Comparison of ENCODE assay signal across 1 cellular context in genomic region chr21:33479679-33480480, GRCh38.
TF ChIP-seq lines count a peak whose summit lies in the region.

TSS of gene TMEM50B (minus strand) at chr21:33479974. CDS start at chr21:33468885, 11,089 bp downstream.

TF ChIP-seq in HepG2, 621 proteins besides CTCF, POLR2A, EP300 and RAD21 (continued from another document and continues in another):
- TF ChIP-seq, protein P1, sequence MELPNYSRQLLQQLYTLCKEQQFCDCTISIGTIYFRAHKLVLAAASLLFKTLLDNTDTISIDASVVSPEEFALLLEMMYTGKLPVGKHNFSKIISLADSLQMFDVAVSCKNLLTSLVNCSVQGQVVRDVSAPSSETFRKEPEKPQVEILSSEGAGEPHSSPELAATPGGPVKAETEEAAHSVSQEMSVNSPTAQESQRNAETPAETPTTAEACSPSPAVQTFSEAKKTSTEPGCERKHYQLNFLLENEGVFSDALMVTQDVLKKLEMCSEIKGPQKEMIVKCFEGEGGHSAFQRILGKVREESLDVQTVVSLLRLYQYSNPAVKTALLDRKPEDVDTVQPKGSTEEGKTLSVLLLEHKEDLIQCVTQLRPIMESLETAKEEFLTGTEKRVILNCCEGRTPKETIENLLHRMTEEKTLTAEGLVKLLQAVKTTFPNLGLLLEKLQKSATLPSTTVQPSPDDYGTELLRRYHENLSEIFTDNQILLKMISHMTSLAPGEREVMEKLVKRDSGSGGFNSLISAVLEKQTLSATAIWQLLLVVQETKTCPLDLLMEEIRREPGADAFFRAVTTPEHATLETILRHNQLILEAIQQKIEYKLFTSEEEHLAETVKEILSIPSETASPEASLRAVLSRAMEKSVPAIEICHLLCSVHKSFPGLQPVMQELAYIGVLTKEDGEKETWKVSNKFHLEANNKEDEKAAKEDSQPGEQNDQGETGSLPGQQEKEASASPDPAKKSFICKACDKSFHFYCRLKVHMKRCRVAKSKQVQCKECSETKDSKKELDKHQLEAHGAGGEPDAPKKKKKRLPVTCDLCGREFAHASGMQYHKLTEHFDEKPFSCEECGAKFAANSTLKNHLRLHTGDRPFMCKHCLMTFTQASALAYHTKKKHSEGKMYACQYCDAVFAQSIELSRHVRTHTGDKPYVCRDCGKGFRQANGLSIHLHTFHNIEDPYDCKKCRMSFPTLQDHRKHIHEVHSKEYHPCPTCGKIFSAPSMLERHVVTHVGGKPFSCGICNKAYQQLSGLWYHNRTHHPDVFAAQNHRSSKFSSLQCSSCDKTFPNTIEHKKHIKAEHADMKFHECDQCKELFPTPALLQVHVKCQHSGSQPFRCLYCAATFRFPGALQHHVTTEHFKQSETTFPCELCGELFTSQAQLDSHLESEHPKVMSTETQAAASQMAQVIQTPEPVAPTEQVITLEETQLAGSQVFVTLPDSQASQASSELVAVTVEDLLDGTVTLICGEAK (IDR thresholded peaks at IDR 0.05): no peak
- TF ChIP-seq, protein P1 (CRISPR knock-in tag; IDR thresholded peaks at IDR 0.05): no peak
- TF ChIP-seq ZNF607 (CRISPR knock-in tag; IDR thresholded peaks at IDR 0.05; ENCODE audit: borderline replicate concordance) (no peak), ZBTB7B (CRISPR knock-in tag; IDR thresholded peaks at IDR 0.05) (peak; percentile 73), ELF4 (CRISPR knock-in tag; IDR thresholded peaks at IDR 0.05; ENCODE audit: borderline replicate concordance) (no peak), HNRNPUL1 (IDR thresholded peaks at IDR 0.05; ENCODE audit: low read depth, low read length) (no peak), ZNF891 (CRISPR knock-in tag; IDR thresholded peaks at IDR 0.05) (no peak), ZFP37 (CRISPR knock-in tag; IDR thresholded peaks at IDR 0.05; ENCODE audit: borderline replicate concordance) (no peak), ZSCAN9 (CRISPR knock-in tag; IDR thresholded peaks at IDR 0.05; ENCODE audit: borderline replicate concordance) (peak; percentile 70; the same call in 1 of the 2 replicates), ZKSCAN1 (IDR thresholded peaks at IDR 0.05; ENCODE audit: low read length) (0 out of 2 replicates have a peak, but pooled peaks have one; percentile 17), ZNF280D (CRISPR knock-in tag; IDR thresholded peaks at IDR 0.05) (0 out of 2 replicates have a peak, but pooled peaks have one; percentile 29), BCL6 (CRISPR knock-in tag; IDR thresholded peaks at IDR 0.05) (peak; percentile 12)
- TF ChIP-seq, protein P2, sequence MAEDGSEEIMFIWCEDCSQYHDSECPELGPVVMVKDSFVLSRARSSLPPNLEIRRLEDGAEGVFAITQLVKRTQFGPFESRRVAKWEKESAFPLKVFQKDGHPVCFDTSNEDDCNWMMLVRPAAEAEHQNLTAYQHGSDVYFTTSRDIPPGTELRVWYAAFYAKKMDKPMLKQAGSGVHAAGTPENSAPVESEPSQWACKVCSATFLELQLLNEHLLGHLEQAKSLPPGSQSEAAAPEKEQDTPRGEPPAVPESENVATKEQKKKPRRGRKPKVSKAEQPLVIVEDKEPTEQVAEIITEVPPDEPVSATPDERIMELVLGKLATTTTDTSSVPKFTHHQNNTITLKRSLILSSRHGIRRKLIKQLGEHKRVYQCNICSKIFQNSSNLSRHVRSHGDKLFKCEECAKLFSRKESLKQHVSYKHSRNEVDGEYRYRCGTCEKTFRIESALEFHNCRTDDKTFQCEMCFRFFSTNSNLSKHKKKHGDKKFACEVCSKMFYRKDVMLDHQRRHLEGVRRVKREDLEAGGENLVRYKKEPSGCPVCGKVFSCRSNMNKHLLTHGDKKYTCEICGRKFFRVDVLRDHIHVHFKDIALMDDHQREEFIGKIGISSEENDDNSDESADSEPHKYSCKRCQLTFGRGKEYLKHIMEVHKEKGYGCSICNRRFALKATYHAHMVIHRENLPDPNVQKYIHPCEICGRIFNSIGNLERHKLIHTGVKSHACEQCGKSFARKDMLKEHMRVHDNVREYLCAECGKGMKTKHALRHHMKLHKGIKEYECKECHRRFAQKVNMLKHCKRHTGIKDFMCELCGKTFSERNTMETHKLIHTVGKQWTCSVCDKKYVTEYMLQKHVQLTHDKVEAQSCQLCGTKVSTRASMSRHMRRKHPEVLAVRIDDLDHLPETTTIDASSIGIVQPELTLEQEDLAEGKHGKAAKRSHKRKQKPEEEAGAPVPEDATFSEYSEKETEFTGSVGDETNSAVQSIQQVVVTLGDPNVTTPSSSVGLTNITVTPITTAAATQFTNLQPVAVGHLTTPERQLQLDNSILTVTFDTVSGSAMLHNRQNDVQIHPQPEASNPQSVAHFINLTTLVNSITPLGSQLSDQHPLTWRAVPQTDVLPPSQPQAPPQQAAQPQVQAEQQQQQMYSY (CRISPR knock-in tag; IDR thresholded peaks at IDR 0.05): peak; percentile 81
- TF ChIP-seq, protein P3, sequence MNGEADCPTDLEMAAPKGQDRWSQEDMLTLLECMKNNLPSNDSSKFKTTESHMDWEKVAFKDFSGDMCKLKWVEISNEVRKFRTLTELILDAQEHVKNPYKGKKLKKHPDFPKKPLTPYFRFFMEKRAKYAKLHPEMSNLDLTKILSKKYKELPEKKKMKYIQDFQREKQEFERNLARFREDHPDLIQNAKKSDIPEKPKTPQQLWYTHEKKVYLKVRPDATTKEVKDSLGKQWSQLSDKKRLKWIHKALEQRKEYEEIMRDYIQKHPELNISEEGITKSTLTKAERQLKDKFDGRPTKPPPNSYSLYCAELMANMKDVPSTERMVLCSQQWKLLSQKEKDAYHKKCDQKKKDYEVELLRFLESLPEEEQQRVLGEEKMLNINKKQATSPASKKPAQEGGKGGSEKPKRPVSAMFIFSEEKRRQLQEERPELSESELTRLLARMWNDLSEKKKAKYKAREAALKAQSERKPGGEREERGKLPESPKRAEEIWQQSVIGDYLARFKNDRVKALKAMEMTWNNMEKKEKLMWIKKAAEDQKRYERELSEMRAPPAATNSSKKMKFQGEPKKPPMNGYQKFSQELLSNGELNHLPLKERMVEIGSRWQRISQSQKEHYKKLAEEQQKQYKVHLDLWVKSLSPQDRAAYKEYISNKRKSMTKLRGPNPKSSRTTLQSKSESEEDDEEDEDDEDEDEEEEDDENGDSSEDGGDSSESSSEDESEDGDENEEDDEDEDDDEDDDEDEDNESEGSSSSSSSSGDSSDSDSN (CRISPR knock-in tag; IDR thresholded peaks at IDR 0.05): peak; percentile 94
- TF ChIP-seq, protein P4, sequence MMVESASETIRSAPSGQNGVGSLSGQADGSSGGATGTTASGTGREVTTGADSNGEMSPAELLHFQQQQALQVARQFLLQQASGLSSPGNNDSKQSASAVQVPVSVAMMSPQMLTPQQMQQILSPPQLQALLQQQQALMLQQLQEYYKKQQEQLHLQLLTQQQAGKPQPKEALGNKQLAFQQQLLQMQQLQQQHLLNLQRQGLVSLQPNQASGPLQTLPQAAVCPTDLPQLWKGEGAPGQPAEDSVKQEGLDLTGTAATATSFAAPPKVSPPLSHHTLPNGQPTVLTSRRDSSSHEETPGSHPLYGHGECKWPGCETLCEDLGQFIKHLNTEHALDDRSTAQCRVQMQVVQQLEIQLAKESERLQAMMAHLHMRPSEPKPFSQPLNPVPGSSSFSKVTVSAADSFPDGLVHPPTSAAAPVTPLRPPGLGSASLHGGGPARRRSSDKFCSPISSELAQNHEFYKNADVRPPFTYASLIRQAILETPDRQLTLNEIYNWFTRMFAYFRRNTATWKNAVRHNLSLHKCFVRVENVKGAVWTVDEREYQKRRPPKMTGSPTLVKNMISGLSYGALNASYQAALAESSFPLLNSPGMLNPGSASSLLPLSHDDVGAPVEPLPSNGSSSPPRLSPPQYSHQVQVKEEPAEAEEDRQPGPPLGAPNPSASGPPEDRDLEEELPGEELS (CRISPR knock-in tag; IDR thresholded peaks at IDR 0.05): no peak
- TF ChIP-seq, protein P5, sequence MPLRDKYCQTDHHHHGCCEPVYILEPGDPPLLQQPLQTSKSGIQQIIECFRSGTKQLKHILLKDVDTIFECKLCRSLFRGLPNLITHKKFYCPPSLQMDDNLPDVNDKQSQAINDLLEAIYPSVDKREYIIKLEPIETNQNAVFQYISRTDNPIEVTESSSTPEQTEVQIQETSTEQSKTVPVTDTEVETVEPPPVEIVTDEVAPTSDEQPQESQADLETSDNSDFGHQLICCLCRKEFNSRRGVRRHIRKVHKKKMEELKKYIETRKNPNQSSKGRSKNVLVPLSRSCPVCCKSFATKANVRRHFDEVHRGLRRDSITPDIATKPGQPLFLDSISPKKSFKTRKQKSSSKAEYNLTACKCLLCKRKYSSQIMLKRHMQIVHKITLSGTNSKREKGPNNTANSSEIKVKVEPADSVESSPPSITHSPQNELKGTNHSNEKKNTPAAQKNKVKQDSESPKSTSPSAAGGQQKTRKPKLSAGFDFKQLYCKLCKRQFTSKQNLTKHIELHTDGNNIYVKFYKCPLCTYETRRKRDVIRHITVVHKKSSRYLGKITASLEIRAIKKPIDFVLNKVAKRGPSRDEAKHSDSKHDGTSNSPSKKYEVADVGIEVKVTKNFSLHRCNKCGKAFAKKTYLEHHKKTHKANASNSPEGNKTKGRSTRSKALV (CRISPR knock-in tag; IDR thresholded peaks at IDR 0.05): no peak; the same call in 1 of the 2 replicates
- TF ChIP-seq, protein P6, sequence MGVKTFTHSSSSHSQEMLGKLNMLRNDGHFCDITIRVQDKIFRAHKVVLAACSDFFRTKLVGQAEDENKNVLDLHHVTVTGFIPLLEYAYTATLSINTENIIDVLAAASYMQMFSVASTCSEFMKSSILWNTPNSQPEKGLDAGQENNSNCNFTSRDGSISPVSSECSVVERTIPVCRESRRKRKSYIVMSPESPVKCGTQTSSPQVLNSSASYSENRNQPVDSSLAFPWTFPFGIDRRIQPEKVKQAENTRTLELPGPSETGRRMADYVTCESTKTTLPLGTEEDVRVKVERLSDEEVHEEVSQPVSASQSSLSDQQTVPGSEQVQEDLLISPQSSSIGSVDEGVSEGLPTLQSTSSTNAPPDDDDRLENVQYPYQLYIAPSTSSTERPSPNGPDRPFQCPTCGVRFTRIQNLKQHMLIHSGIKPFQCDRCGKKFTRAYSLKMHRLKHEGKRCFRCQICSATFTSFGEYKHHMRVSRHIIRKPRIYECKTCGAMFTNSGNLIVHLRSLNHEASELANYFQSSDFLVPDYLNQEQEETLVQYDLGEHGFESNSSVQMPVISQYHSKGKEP (CRISPR knock-in tag; IDR thresholded peaks at IDR 0.05): no peak
